12 cellular contexts compared by ENCODE assay signal in the genomic region with DNA sequence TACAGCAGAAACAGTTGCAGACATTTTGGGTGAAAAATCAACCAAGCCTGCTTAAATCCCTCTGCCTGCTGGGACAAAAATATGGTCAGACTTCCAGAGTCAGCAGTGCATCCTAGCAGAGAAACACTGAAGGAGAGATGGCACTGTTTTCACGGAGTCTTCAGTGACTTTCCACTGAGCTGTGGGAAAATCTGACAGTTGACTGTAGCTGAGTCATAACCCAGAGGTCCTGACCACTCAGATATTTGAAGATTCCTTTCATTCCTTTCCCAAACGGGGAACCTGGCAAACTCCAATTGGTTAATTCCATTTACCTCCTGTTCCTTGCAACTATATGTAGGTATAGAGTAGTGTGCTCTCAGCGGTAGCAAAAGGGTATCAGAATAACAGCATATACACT. TPM values are rescaled to one million over a fixed set of nuclear protein-coding genes. Genes with fewer than 3 reads are reported as not detected.
DNase-seq lines count a peak whose midpoint lies in the region; ATAC-seq, FAIRE-seq and TF ChIP-seq lines count a peak whose summit lies in the region.
"Had no signal": no experiment of that assay in that cellular context is flagged by ENCODE, and none has a peak within 500 bp of the region (broad histone marks: within the 10 kb centered on the region; RNA-seq: fewer than 3 reads in every experiment).

No MANE protein-coding gene starts in this region.

- peak overlapping the region; percentile 17 to 92; a peak in 2 of 4 replicates for H4K8ac ChIP-seq in IMR-90 (ENCODE audit: low read depth in 2 of 2, low read length in 2 of 2)

- in situ Hi-C loops in IMR-90 (cut with MboI; ENCODE audit: low sequenced_read_pairs): no loop called here

- H2AK5ac ChIP-seq in IMR-90 (ENCODE audit: low read depth, low read length): peak overlapping the region; percentile 65

- peak overlapping the region; percentile 73 for H2BK5ac ChIP-seq in IMR-90 (ENCODE audit: low read depth, low read length, poor library complexity, severe bottlenecking)

- no peaks in the 10 kb centered on the region for H4K20me1 ChIP-seq in IMR-90 (ENCODE audit: insufficient read depth, low read length)

- H4K5ac ChIP-seq in IMR-90 (ENCODE audit: low read depth, low read length): peak overlapping the region; percentile 27; the same call in 1 of the 2 replicates

- H2AFZ ChIP-seq in IMR-90 (replicated peaks; ENCODE audit: low read length, poor library complexity): peak overlapping the region; percentile 65

- H3K9me1 ChIP-seq in IMR-90 (ENCODE audit: insufficient read depth, low read length): peaks cover 11% of the 10 kb centered on the region

- H3K4me1 ChIP-seq in IMR-90 (ENCODE audit: control insufficient read depth, insufficient read depth, low read length): peaks cover 17% of the 10 kb centered on the region
- H3K4me1 ChIP-seq in small intestine (ENCODE audit: control insufficient read depth in 2 of 2, insufficient read depth in 1 of 2, low read depth in 1 of 2, low read length in 1 of 2): no peaks in the 10 kb centered on the region

- FAIRE-seq in small intestine (lab: Jason Lieb, UNC): no peak

- peak overlapping the region; percentile 57 for H3K14ac ChIP-seq in IMR-90 (replicated peaks; ENCODE audit: low read depth, low read length)

- no peaks in the 10 kb centered on the region for H3K36me3 ChIP-seq in IMR-90 (ENCODE audit: control insufficient read depth, insufficient read depth, low read length)
- H3K36me3 ChIP-seq in small intestine (ENCODE audit: control insufficient read depth in 2 of 2, insufficient read depth in 2 of 2, low read length in 2 of 2): no peaks in the 10 kb centered on the region

- WGBS in IMR-90 (ENCODE audit: extremely low coverage in 2 of 2, insufficient read length in 1 of 2), 2 experiments: 17% methylated on average over 1 of the region's 3 CpGs; no CpG with 5 or more reads in 1 of the 2 experiments
- WGBS in small intestine, 3 donors: 56 to 59% (median 56%) methylated on average over 3 of the region's 3 CpGs

- intact Hi-C loops in IMR-90 (cut with micrococcal nuclease): no loop called here

- no peak overlapping the region for H3K4me3 Mint-ChIP-seq in chondrocyte (ENCODE audit: unreplicated experiment)
- no peak overlapping the region for H3K4me3 Mint-ChIP-seq in activated T-cell treated with anti-CD3 and anti-CD28 coated beads, Interleukin-2, amount 50 U/mL, for 72 hours
- H3K4me3 Mint-ChIP-seq in effector memory CD8-positive, alpha-beta T cell: no peak overlapping the region
- H3K4me3 Mint-ChIP-seq: activated naive CD8-positive, alpha-beta T cell treated with anti-CD3 and anti-CD28 coated beads, Interleukin-2, amount 10 ng/mL, durations not matched to agents 7 days and 5 days had no signal

- peak overlapping the region; percentile 64; the same call in 1 of the 2 replicates for H3K56ac ChIP-seq in IMR-90 (ENCODE audit: extremely low read depth, insufficient read depth, low read length)

- POLR2A ChIA-PET in IMR-90 (lab: Charles Lee; ENCODE audit: unreplicated experiment): no interaction called here

- H3K18ac ChIP-seq in IMR-90 (ENCODE audit: low read depth, low read length): peak overlapping the region; percentile 42; the same call in 1 of the 2 replicates

- TF ChIP-seq POLR2A in IMR-90 (IDR thresholded peaks at IDR 0.05; ENCODE audit: low read depth, low read length): no peak

- H3K27ac Mint-ChIP-seq in chondrocyte (ENCODE audit: unreplicated experiment): peak overlapping the region; percentile 94
- H3K27ac Mint-ChIP-seq in activated T-cell treated with anti-CD3 and anti-CD28 coated beads, Interleukin-2, amount 50 U/mL, for 72 hours: no peak overlapping the region
- H3K27ac Mint-ChIP-seq in effector memory CD8-positive, alpha-beta T cell: no peak overlapping the region
- H3K27ac Mint-ChIP-seq: activated naive CD8-positive, alpha-beta T cell treated with anti-CD3 and anti-CD28 coated beads, Interleukin-2, amount 10 ng/mL, durations not matched to agents 7 days and 5 days had no signal

- no peaks in the 10 kb centered on the region for H3K9me3 ChIP-seq in IMR-90 (ENCODE audit: control insufficient read depth, insufficient read depth, low read length)
- no peaks in the 10 kb centered on the region for H3K9me3 ChIP-seq in small intestine (ENCODE audit: control insufficient read depth, low read depth)

- dilution Hi-C loops in IMR-90 (cut with HindIII; ENCODE audit: low sequenced_read_pairs, unreplicated experiment): no loop called here

- no peak for TF ChIP-seq CTCF in AG09309 (IDR thresholded peaks at IDR 0.05; ENCODE audit: control insufficient read depth, insufficient read depth, low read depth, low read length, missing control alignments)
- no peak for TF ChIP-seq CTCF in IMR-90 (conservative IDR thresholded peaks at IDR 0.05; ENCODE audit: low read depth, low read length)
- TF ChIP-seq CTCF in chondrocyte (IDR thresholded peaks at IDR 0.05): no peak

- peaks cover 53% of the 10 kb centered on the region for H3K4me1 Mint-ChIP-seq in chondrocyte (ENCODE audit: low read depth)
- H3K4me1 Mint-ChIP-seq in activated T-cell treated with anti-CD3 and anti-CD28 coated beads, Interleukin-2, amount 50 U/mL, for 72 hours (ENCODE audit: low read depth): no peaks in the 10 kb centered on the region
- H3K4me1 Mint-ChIP-seq in effector memory CD8-positive, alpha-beta T cell (ENCODE audit: low read depth in 2 of 2): no peaks in the 10 kb centered on the region
- H3K4me1 Mint-ChIP-seq: activated naive CD8-positive, alpha-beta T cell treated with anti-CD3 and anti-CD28 coated beads, Interleukin-2, amount 10 ng/mL, durations not matched to agents 7 days and 5 days had no signal

- H3K23ac ChIP-seq in IMR-90 (ENCODE audit: low read depth, low read length): peak overlapping the region; percentile 24; the same call in 1 of the 2 replicates

- H3K79me1 ChIP-seq in IMR-90 (ENCODE audit: low read depth in 1 of 2, low read length in 2 of 2): no peaks in the 10 kb centered on the region

- H3K27me3 ChIP-seq in IMR-90 (ENCODE audit: control insufficient read depth, insufficient read depth, low read length) (no peaks in the 10 kb centered on the region), small intestine (ENCODE audit: control insufficient read depth in 2 of 2, insufficient read depth in 2 of 2, low read length in 2 of 2) (no peaks in the 10 kb centered on the region)

- H3K4me3 ChIP-seq in AG09309 (ENCODE audit: control insufficient read depth, low read depth, low read length) (no peak overlapping the region), IMR-90 (ENCODE audit: insufficient read depth, low read depth, low read length) (no peak overlapping the region), small intestine (ENCODE audit: low read depth in 1 of 2, low read length in 2 of 2) (no peak overlapping the region)

- peak overlapping the region; percentile 61 for H3K27ac ChIP-seq in IMR-90 (ENCODE audit: insufficient read depth, low read length)
- no peak overlapping the region for H3K27ac ChIP-seq in small intestine (ENCODE audit: low read depth in 1 of 2, low read length in 1 of 2)

- no TSS peak for BruUV-seq in IMR-90 (replicated peaks; lab: Mats Ljungman, UMichigan)

- no peak overlapping the region; the same call in 1 of the 2 replicates for H3K9ac ChIP-seq in IMR-90 (ENCODE audit: low read depth, low read length)

- H4K91ac ChIP-seq in IMR-90 (ENCODE audit: insufficient read depth, low read depth, low read length): peak overlapping the region; percentile 87

- CTCF ChIA-PET in IMR-90 (lab: Yijun Ruan, JAX): interaction anchor here (0.7 to 1.0 kb wide), 2 partner anchors 28 to 52 kb away, joined by 3 read pairs; no protein-coding TSS in a partner anchor

- peak overlapping the region; percentile 93 for H2BK120ac ChIP-seq in IMR-90 (ENCODE audit: low read depth, low read length)

- peak overlapping the region; percentile 85 for H3K4ac ChIP-seq in IMR-90 (ENCODE audit: low read depth, low read length)

- TF ChIP-seq RAD21 in IMR-90 (IDR thresholded peaks at IDR 0.05; ENCODE audit: low read length): no peak

- H2AK9ac ChIP-seq in IMR-90 (replicated peaks; ENCODE audit: low read depth, low read length, poor library complexity): peak overlapping the region; percentile 3

- peak; percentile 66 for DNase-seq in AG09309 (ENCODE audit: low read depth)
- DNase-seq in IMR-90: peak; percentile 92
- no peak for DNase-seq in chondrocyte (ENCODE audit: low spot score)
- DNase-seq in lung microvascular endothelial cell (ENCODE audit: low read depth in 2 of 2): peak; percentile 38 to 84
- DNase-seq in activated T-cell treated with anti-CD3 and anti-CD28 coated beads, Interleukin-2, amount 50 U/mL, for 72 hours: no peak
- DNase-seq in small intestine: no peak
- no peak for DNase-seq in GF-D8 (lab: John Stamatoyannopoulos, UW)
- no peak for DNase-seq in effector memory CD8-positive, alpha-beta T cell
- DNase-seq: activated CD4-positive, alpha-beta T cell treated with anti-CD3 and anti-CD28 coated beads for 4 hours; activated naive CD8-positive, alpha-beta T cell treated with anti-CD3 and anti-CD28 coated beads, Interleukin-2, amount 10 ng/mL, durations not matched to agents 7 days and 5 days; COR-L47; nucleus accumbens had no signal

- peak overlapping the region; percentile 92 for H2BK20ac ChIP-seq in IMR-90 (ENCODE audit: low read depth, low read length)

- H3K27me3 Mint-ChIP-seq in chondrocyte (ENCODE audit: low read depth): no peaks in the 10 kb centered on the region
- H3K27me3 Mint-ChIP-seq in activated T-cell treated with anti-CD3 and anti-CD28 coated beads, Interleukin-2, amount 50 U/mL, for 72 hours (ENCODE audit: low read depth): no peaks in the 10 kb centered on the region
- H3K27me3 Mint-ChIP-seq in effector memory CD8-positive, alpha-beta T cell: no peaks in the 10 kb centered on the region

- peak; percentile 90 for ATAC-seq in IMR-90 (ENCODE audit: low read depth)
- ATAC-seq in activated T-cell treated with anti-CD3 and anti-CD28 coated beads, Interleukin-2, amount 50 U/mL, for 72 hours (replicated peaks in 1 of 2): no peak
- ATAC-seq in effector memory CD8-positive, alpha-beta T cell (replicated peaks): no peak

- peaks cover 6% of the 10 kb centered on the region for H3K9me3 Mint-ChIP-seq in chondrocyte (ENCODE audit: low read depth)
- H3K9me3 Mint-ChIP-seq in activated T-cell treated with anti-CD3 and anti-CD28 coated beads, Interleukin-2, amount 50 U/mL, for 72 hours: no peaks in the 10 kb centered on the region
- H3K9me3 Mint-ChIP-seq in effector memory CD8-positive, alpha-beta T cell: no peaks in the 10 kb centered on the region
- H3K9me3 Mint-ChIP-seq: activated naive CD8-positive, alpha-beta T cell treated with anti-CD3 and anti-CD28 coated beads, Interleukin-2, amount 10 ng/mL, durations not matched to agents 7 days and 5 days had no signal

- H3K36me3 Mint-ChIP-seq in chondrocyte (ENCODE audit: low read depth): no peaks in the 10 kb centered on the region
- no peaks in the 10 kb centered on the region for H3K36me3 Mint-ChIP-seq in activated T-cell treated with anti-CD3 and anti-CD28 coated beads, Interleukin-2, amount 50 U/mL, for 72 hours (ENCODE audit: insufficient read depth in 2 of 2)
- no peaks in the 10 kb centered on the region for H3K36me3 Mint-ChIP-seq in effector memory CD8-positive, alpha-beta T cell (ENCODE audit: insufficient read depth)
- H3K36me3 Mint-ChIP-seq: activated naive CD8-positive, alpha-beta T cell treated with anti-CD3 and anti-CD28 coated beads, Interleukin-2, amount 10 ng/mL, durations not matched to agents 7 days and 5 days had no signal

- H3K4me2 ChIP-seq in IMR-90 (ENCODE audit: low read depth, low read length): peak overlapping the region; percentile 43; the same call in 1 of the 2 replicates

- peak overlapping the region; percentile 83; the same call in 1 of the 3 replicates for H2BK15ac ChIP-seq in IMR-90 (ENCODE audit: low read depth, low read length)

RNA-seq across cellular contexts. Expression of gene UPB1, which starts 20.9 kb away (rescaled TPM):
- total RNA-seq in IMR-90 (2012; rRNA removed) (under 0.01 TPM in 2 replicates), chondrocyte (0.15 to 0.31 TPM (median 0.18 TPM) in 3 replicates), lung microvascular endothelial cell (under 0.01 TPM in 1 of 2 replicates, not detected in the other)
- polyA plus RNA-seq in IMR-90 (2012; rRNA removed) (0.02 and 0.03 TPM in 2 replicates), small intestine (1 to 10 TPM in 2 of 3 donors, under 1 TPM in 1; 0.12 to 4.3 (median 1.8) TPM)
- polyA plus RNA-seq in IMR-90 (2012; cell fraction: cytosol; rRNA removed): 0.04 TPM in 1 of 2 replicates, not detected in the other
- 0.34 and 0.37 TPM in 2 replicates for polyA plus RNA-seq in IMR-90 (2012; cell fraction: nucleus; rRNA removed; ENCODE audit: low replicate concordance)
- 1 to 10 TPM in 1 of 2 donors, under 1 TPM in 1; 0.26 to 1.2 TPM for total RNA-seq in activated T-cell treated with anti-CD3 and anti-CD28 coated beads, Interleukin-2, amount 50 U/mL, for 72 hours

RNA-seq across cellular contexts. Expression of gene ADORA2A, which starts 46.8 kb away (rescaled TPM):
- total RNA-seq in IMR-90 (2012; rRNA removed): 0.28 and 0.36 TPM in 2 replicates
- polyA plus RNA-seq in IMR-90 (2012; rRNA removed): 0.76 and 1.1 TPM in 2 replicates
- 1.3 and 1.6 TPM in 2 replicates for polyA plus RNA-seq in IMR-90 (2012; cell fraction: cytosol; rRNA removed)
- polyA plus RNA-seq in IMR-90 (2012; cell fraction: nucleus; rRNA removed; ENCODE audit: low replicate concordance): 2.9 and 7.6 TPM in 2 replicates
- 2.3 to 3.6 TPM (median 2.4 TPM) in 3 replicates for total RNA-seq in chondrocyte
- 3.8 and 7.0 TPM in 2 replicates for total RNA-seq in lung microvascular endothelial cell
- total RNA-seq in activated T-cell treated with anti-CD3 and anti-CD28 coated beads, Interleukin-2, amount 50 U/mL, for 72 hours: 10 to 100 TPM; 34.6 to 41.2 TPM
- polyA plus RNA-seq in small intestine: 1 to 10 TPM in 2 of 3 donors, under 1 TPM in 1; 0.67 to 3.2 (median 1.9) TPM

Comparison
In these comparisons a context has a peak if more than half of its experiments do, and no peak if none do; other contexts are left out.
1. DNase-seq: peak in AG09309 (single experiment), IMR-90 (single experiment) and lung microvascular endothelial cell (2 of 2); none in chondrocyte (single experiment), activated T-cell treated with anti-CD3 and anti-CD28 coated beads, Interleukin-2, amount 50 U/mL, for 72 hours (0 of 2), small intestine (single experiment), GF-D8 (single experiment) and effector memory CD8-positive, alpha-beta T cell (0 of 3).